Comparison of ENCODE assay signal across 25 cellular contexts in the genomic region with DNA sequence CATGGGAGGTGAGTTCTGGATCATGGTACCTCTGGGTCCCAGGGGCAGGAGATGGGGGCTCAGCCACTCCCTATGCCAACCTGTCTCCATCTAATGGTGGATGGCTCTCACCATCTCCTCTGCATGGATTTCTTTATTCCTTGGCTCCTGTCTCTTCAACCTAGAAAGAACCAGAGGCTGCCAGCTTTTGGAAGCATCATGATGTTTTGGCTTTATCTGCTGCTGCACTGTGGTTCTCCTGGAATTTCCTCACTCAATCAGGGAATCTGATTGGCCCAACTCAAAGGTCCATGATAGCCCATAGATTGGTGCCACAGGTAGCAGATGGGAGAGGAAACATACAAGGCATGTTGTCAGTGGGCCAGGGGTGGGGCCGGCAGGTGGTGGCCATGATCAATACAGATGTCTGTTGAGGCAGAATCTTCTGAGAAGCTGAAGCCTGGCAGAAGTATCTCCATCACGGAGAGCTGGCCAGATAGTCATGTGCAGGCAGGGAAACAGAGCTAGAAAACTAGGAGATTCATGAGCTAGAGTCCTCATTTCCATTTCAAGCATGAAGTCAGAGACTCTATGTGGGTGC.
A peak's percentile ranks its signal among the peaks of the same experiment; 100 is the strongest.
DNase-seq lines count a peak whose midpoint lies in the region; ATAC-seq and TF ChIP-seq lines count a peak whose summit lies in the region.
"Had no signal": no experiment of that assay in that cellular context is flagged by ENCODE, and none has a peak within 500 bp of the region (broad histone marks: within the 10 kb centered on the region; RNA-seq: fewer than 3 reads in every experiment).

No MANE protein-coding gene starts in this region.

- peak overlapping the region; percentile 35 to 73 for H3K18ac ChIP-seq in mesenchymal stem cell (ENCODE audit: low read depth in 1 of 2, low read length in 2 of 2)

- H2AFZ ChIP-seq in mesenchymal stem cell (ENCODE audit: low read depth, low read length) = no peak overlapping the region
- H2AFZ ChIP-seq: parathyroid adenoma had no signal

- H3K9me3 ChIP-seq in right atrium auricular region = no peaks in the 10 kb centered on the region
- H3K9me3 ChIP-seq in mesenchymal stem cell (ENCODE audit: control insufficient read depth, low read length) = no peaks in the 10 kb centered on the region
- H3K9me3 ChIP-seq: gastroesophageal sphincter, tibial nerve had no signal

- peak overlapping the region; percentile 5 for H4K8ac ChIP-seq in mesenchymal stem cell (ENCODE audit: low read length)

- H3K27ac ChIP-seq in right atrium auricular region = no peak overlapping the region
- H3K27ac ChIP-seq in mesenchymal stem cell (ENCODE audit: low read length, poor library complexity, severe bottlenecking) = no peak overlapping the region
- H3K27ac ChIP-seq: parathyroid adenoma, tibial nerve had no signal

- H2BK120ac ChIP-seq in mesenchymal stem cell (ENCODE audit: low read depth, low read length) = peak overlapping the region; percentile 23

- no peak overlapping the region for H4K91ac ChIP-seq in mesenchymal stem cell (ENCODE audit: low read length)

- H2AK5ac ChIP-seq in mesenchymal stem cell (ENCODE audit: low read length, severe bottlenecking) = peak overlapping the region; percentile 35

- no peak overlapping the region for H3K23ac ChIP-seq in mesenchymal stem cell (ENCODE audit: low read length in 2 of 2)

- intact Hi-C loops in left ventricle myocardium superior (cut with micrococcal nuclease) = no loop called here

- no peak overlapping the region for H2BK5ac ChIP-seq in mesenchymal stem cell (ENCODE audit: low read depth, low read length, poor library complexity, severe bottlenecking)

- H3K4ac ChIP-seq in mesenchymal stem cell (ENCODE audit: low read depth in 1 of 2, low read length in 2 of 2) = peak overlapping the region in 1 of 2 experiments; percentile 6

- 99% methylated on average over 2 of the region's 2 CpGs for WGBS in mesenchymal stem cell

- no peak overlapping the region for H3K14ac ChIP-seq in mesenchymal stem cell (ENCODE audit: low read length in 2 of 2)

- H3K4me1 ChIP-seq in right atrium auricular region = peaks cover 0 to 47% of the 10 kb centered on the region in 2 donors
- peaks cover 30% of the 10 kb centered on the region for H3K4me1 ChIP-seq in mesenchymal stem cell (ENCODE audit: control insufficient read depth, insufficient read depth, low read depth, low read length)
- H3K4me1 ChIP-seq: parathyroid adenoma had no signal

- H3K9ac ChIP-seq in mesenchymal stem cell (ENCODE audit: low read length) = no peak overlapping the region
- H3K9ac ChIP-seq: parathyroid adenoma had no signal

- no peak for ATAC-seq in left ventricle myocardium superior
- ATAC-seq in HG02763 (IDR thresholded peaks at IDR 0.05; ENCODE audit: unreplicated experiment) = no peak
- ATAC-seq: activated CD8-positive, alpha-beta T cell treated with anti-CD3 and anti-CD28 coated beads for 36 hours; activated T-cell treated with anti-CD3 and anti-CD28 coated beads, Interleukin-2, amount 50 U/mL, for 72 hours; gastroesophageal sphincter; HCT116; stimulated activated memory B cell treated with anti-CD40 and anti-IgM and Interleukin-4, amounts not matched to agents 10 μg/mL and 1 μg/mL and 100 μg/mL, for 72 hours had no signal

- H2BK12ac ChIP-seq in mesenchymal stem cell (ENCODE audit: low read length in 2 of 2) = peak overlapping the region; percentile 51 to 92

- H3K79me1 ChIP-seq in mesenchymal stem cell (replicated peaks; ENCODE audit: low read length, poor library complexity, severe bottlenecking) = no peaks in the 10 kb centered on the region

- DNase-seq in right atrium auricular region (ENCODE audit: low spot score) = peak; percentile 48
- no peak for DNase-seq in left ventricle myocardium superior
- no peak for DNase-seq in mesenchymal stem cell
- DNase-seq in stimulated activated CD8-positive, alpha-beta memory T cell treated with anti-CD3 and anti-CD28 coated beads, Interleukin-4, amount 100 ng/mL, for 48 hours = peak; percentile 7
- no peak for DNase-seq in NK-92 treated with Interleukin-12 subunit alpha and Interleukin-12 subunit beta, amount 100 ng/mL, for 24 hours (lab: John Stamatoyannopoulos, UW)
- no peak for DNase-seq in hypothalamus (lab: John Stamatoyannopoulos, UW)
- DNase-seq in NCI-H82 treated with DMSO at 0.1 percent for 48 hours (lab: John Stamatoyannopoulos, UW; ENCODE audit: unreplicated experiment) = no peak
- DNase-seq: activated CD8-positive, alpha-beta T cell treated with anti-CD3 and anti-CD28 coated beads for 36 hours; activated T-cell treated with anti-CD3 and anti-CD28 coated beads, Interleukin-2, amount 50 U/mL, for 72 hours; C1 segment of cervical spinal cord; Calu3; cerebellar nuclear complex; effector CD4-positive, alpha-beta T cell; erythroblast; KBM-7; kidney glomerular epithelial cell; naive B cell; NCI-H2171; NCI-H526 treated with DMSO at 0.1 percent for 48 hours had no signal

- H3K27me3 ChIP-seq in right atrium auricular region = no peaks in the 10 kb centered on the region
- peaks cover 0 to 6% of the 10 kb centered on the region in 2 experiments for H3K27me3 ChIP-seq in mesenchymal stem cell (ENCODE audit: control insufficient read depth in 1 of 2, insufficient read depth in 1 of 2, low read length in 2 of 2)
- H3K27me3 ChIP-seq: gastroesophageal sphincter, tibial nerve had no signal

- TF ChIP-seq CTCF in right atrium auricular region (IDR thresholded peaks at IDR 0.05) = no peak

- H2BK15ac ChIP-seq in mesenchymal stem cell (ENCODE audit: low read depth, poor library complexity, severe bottlenecking) = peak overlapping the region; percentile 1

- H3K4me3 ChIP-seq in right atrium auricular region (no peak overlapping the region), mesenchymal stem cell (ENCODE audit: insufficient read depth in 1 of 2, low read depth in 1 of 2, low read length in 2 of 2) (no peak overlapping the region)
- H3K4me3 ChIP-seq: gastroesophageal sphincter, tibial nerve had no signal

- no peak overlapping the region for H3K4me2 ChIP-seq in mesenchymal stem cell (ENCODE audit: low read length, poor library complexity, severe bottlenecking)

- no peaks in the 10 kb centered on the region for H3K36me3 ChIP-seq in right atrium auricular region
- H3K36me3 ChIP-seq in mesenchymal stem cell (ENCODE audit: control insufficient read depth in 1 of 2, insufficient read depth in 2 of 2, low read depth in 1 of 2, low read length in 2 of 2) = no peaks in the 10 kb centered on the region
- H3K36me3 ChIP-seq: gastroesophageal sphincter, tibial nerve had no signal

Comparison
In these comparisons a context has a peak if more than half of its experiments do, and no peak if none do; other contexts are left out.
1. DNase-seq: peak in right atrium auricular region (single experiment) and stimulated activated CD8-positive, alpha-beta memory T cell treated with anti-CD3 and anti-CD28 coated beads, Interleukin-4, amount 100 ng/mL, for 48 hours (single experiment); none in left ventricle myocardium superior (single experiment), mesenchymal stem cell (single experiment), NK-92 treated with Interleukin-12 subunit alpha and Interleukin-12 subunit beta, amount 100 ng/mL, for 24 hours (single experiment), hypothalamus (0 of 51) and NCI-H82 treated with DMSO at 0.1 percent for 48 hours (single experiment).